In the genomic region with DNA sequence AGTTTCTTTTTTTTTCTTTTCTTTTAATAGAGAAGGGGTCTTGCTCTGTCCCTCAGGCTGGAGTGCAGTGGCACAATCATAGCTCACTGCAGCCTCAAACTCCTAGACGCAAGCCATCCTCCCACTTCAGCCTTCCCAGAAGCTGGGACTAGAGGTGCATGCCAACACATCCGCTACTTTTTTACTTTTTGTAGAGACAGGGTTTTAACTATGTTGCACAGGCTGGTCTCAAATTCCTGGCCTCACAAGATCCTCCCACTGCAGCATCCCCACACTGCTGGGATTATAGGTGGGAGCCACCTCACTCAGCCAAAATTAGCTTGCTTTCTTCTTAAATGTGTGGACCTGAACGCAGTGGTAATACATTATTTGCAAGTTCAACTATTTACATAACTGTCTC, we compare ENCODE assay signal across 1 cellular context.
TF ChIP-seq lines count a peak whose summit lies in the region.

No MANE protein-coding gene starts in this region.

TF ChIP-seq in HepG2, 621 proteins besides CTCF, POLR2A, EP300 and RAD21 (continued from another document):
- TF ChIP-seq, protein P1, sequence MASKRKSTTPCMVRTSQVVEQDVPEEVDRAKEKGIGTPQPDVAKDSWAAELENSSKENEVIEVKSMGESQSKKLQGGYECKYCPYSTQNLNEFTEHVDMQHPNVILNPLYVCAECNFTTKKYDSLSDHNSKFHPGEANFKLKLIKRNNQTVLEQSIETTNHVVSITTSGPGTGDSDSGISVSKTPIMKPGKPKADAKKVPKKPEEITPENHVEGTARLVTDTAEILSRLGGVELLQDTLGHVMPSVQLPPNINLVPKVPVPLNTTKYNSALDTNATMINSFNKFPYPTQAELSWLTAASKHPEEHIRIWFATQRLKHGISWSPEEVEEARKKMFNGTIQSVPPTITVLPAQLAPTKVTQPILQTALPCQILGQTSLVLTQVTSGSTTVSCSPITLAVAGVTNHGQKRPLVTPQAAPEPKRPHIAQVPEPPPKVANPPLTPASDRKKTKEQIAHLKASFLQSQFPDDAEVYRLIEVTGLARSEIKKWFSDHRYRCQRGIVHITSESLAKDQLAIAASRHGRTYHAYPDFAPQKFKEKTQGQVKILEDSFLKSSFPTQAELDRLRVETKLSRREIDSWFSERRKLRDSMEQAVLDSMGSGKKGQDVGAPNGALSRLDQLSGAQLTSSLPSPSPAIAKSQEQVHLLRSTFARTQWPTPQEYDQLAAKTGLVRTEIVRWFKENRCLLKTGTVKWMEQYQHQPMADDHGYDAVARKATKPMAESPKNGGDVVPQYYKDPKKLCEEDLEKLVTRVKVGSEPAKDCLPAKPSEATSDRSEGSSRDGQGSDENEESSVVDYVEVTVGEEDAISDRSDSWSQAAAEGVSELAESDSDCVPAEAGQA (IDR thresholded peaks at IDR 0.05; ENCODE audit: low read depth) = no peak
- TF ChIP-seq, protein P1 (CRISPR knock-in tag; IDR thresholded peaks at IDR 0.05; ENCODE audit: borderline replicate concordance) = no peak
- TF ChIP-seq ZC3H13 (CRISPR knock-in tag; IDR thresholded peaks at IDR 0.05) (no peak), RFX3 (CRISPR knock-in tag; IDR thresholded peaks at IDR 0.05) (no peak), ZNF446 (CRISPR knock-in tag; IDR thresholded peaks at IDR 0.05) (no peak), FOXK1 (CRISPR knock-in tag; IDR thresholded peaks at IDR 0.05; ENCODE audit: borderline replicate concordance, low read depth) (no peak), ZNF33B (CRISPR knock-in tag; IDR thresholded peaks at IDR 0.05) (no peak), RORA (CRISPR knock-in tag; IDR thresholded peaks at IDR 0.05) (no peak), HOXA9 (CRISPR knock-in tag; IDR thresholded peaks at IDR 0.05; ENCODE audit: borderline replicate concordance) (no peak), ESRRA (CRISPR knock-in tag; IDR thresholded peaks at IDR 0.05; ENCODE audit: low read depth) (no peak), SUZ12 (IDR thresholded peaks at IDR 0.05; ENCODE audit: low read depth, low read length) (no peak), NCOA1 (CRISPR knock-in tag; IDR thresholded peaks at IDR 0.05) (no peak), NR3C1 (CRISPR knock-in tag; IDR thresholded peaks at IDR 0.05) (no peak)
- TF ChIP-seq, protein P2, sequence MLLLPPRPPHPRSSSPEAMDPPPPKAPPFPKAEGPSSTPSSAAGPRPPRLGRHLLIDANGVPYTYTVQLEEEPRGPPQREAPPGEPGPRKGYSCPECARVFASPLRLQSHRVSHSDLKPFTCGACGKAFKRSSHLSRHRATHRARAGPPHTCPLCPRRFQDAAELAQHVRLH (CRISPR knock-in tag; IDR thresholded peaks at IDR 0.05; ENCODE audit: borderline replicate concordance, low read depth) = no peak
- TF ChIP-seq, protein P3, sequence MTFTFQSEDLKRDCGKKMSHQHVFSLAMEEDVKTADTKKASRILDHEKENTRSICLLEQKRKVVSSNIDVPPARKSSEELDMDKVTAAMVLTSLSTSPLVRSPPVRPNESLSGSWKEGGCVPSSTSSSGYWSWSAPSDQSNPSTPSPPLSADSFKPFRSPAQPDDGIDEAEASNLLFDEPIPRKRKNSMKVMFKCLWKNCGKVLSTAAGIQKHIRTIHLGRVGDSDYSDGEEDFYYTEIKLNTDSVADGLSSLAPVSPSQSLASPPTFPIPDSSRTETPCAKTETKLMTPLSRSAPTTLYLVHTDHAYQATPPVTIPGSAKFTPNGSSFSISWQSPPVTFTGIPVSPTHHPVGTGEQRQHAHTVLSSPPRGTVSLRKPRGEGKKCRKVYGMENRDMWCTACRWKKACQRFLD (CRISPR knock-in tag; IDR thresholded peaks at IDR 0.05; ENCODE audit: borderline replicate concordance) = no peak
